Comparison of ENCODE assay signal across 8 cellular contexts in the genomic region with DNA sequence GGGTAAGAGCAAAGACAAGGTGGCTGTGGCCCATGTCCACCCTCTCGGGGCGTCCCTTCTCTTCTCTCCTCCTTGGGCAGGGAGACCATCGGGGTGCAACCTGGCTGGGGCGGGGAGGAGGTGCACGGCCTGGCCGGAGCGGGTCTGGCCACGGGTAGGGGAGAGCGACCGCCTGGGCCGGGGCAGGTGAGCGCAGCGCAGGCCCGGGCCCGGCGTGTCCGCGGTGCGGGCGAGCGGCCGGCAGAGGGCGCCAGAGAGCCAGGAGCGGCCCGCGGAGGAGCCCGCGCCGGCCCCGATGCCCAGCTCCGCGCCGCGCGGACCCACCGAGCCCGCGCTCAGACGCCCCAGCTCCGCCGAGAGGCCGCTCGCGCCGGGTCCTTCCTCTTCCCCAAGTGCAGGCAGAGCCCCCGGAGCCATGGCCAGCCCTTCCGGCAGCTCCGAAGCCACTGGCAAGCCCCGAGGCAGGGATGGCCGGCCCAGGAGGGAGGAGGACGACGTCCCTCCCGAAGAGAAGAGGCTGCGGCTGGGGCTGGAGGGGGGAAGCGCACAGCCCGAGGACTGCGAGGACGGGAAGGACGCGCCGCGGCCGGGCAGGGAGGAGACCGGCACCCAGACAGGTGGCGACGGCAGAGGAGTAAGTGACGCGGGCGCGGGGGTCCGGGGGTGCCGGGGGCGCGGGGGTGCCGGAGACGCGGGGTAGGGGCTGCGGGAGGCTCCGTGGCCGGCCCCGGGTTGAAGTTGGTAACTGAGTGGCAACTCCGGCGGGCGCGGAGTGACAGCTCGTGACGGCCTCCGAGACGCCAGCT.
A peak's percentile ranks its signal among the peaks of the same experiment; 100 is the strongest.
DNase-seq lines count a peak whose midpoint lies in the region; ATAC-seq and TF ChIP-seq lines count a peak whose summit lies in the region.
"Not testable (repeated sequence)": the region's sequence is repeated elsewhere in the genome, so short reads cannot be mapped to it uniquely, and the experiment has no call there.

No MANE protein-coding gene starts in this region.

- not testable (repeated sequence) for H3K27ac Mint-ChIP-seq in Calu3 (ENCODE audit: unreplicated experiment); stimulated activated naive CD8-positive, alpha-beta T cell treated with anti-CD3 and anti-CD28 coated beads, Interleukin-15, amount 100 ng/mL, for 72 hours

- ATAC-seq in stimulated activated naive CD8-positive, alpha-beta T cell treated with anti-CD3 and anti-CD28 coated beads, Interleukin-15, amount 100 ng/mL, for 72 hours, result peak; percentile 60

- intact Hi-C loops in Calu3 (cut with micrococcal nuclease; ENCODE audit: unreplicated experiment), result loop anchor here (5.0 kb wide), 2 partner anchors 368 to 1403 kb away; no protein-coding TSS in a partner anchor

- peaks cover 27% of the 10 kb centered on the region for H3K27me3 ChIP-seq in HUES64 (ENCODE audit: insufficient read depth, low read length)

- not testable (repeated sequence) for H3K4me1 Mint-ChIP-seq in Calu3 (ENCODE audit: low read depth, unreplicated experiment); stimulated activated naive CD8-positive, alpha-beta T cell treated with anti-CD3 and anti-CD28 coated beads, Interleukin-15, amount 100 ng/mL, for 72 hours

- BruUV-seq in Calu3 (replicated peaks; lab: Mats Ljungman, UMichigan), result not testable (repeated sequence)

- not testable (repeated sequence) for H3K36me3 Mint-ChIP-seq in Calu3 (ENCODE audit: insufficient read depth, unreplicated experiment)

- H3K9me3 Mint-ChIP-seq in Calu3 (ENCODE audit: low read depth, unreplicated experiment); stimulated activated naive CD8-positive, alpha-beta T cell treated with anti-CD3 and anti-CD28 coated beads, Interleukin-15, amount 100 ng/mL, for 72 hours: not testable (repeated sequence)

- not testable (repeated sequence) for H3K4me3 Mint-ChIP-seq in Calu3 (ENCODE audit: low read depth, unreplicated experiment)
- peak overlapping the region; percentile 44 to 54 for H3K4me3 Mint-ChIP-seq in stimulated activated naive CD8-positive, alpha-beta T cell treated with anti-CD3 and anti-CD28 coated beads, Interleukin-15, amount 100 ng/mL, for 72 hours

- H3K9me3 ChIP-seq in HUES64 (ENCODE audit: insufficient read depth, low read depth, low read length); iPS-18c (ENCODE audit: control insufficient read depth, insufficient read depth, low read length): not testable (repeated sequence)

- H3K27me3 Mint-ChIP-seq in Calu3 (ENCODE audit: unreplicated experiment), result peaks cover 89% of the 10 kb centered on the region
- peaks cover 48% of the 10 kb centered on the region for H3K27me3 Mint-ChIP-seq in stimulated activated naive CD8-positive, alpha-beta T cell treated with anti-CD3 and anti-CD28 coated beads, Interleukin-15, amount 100 ng/mL, for 72 hours

- not testable (repeated sequence) for H3K4me1 ChIP-seq in HUES64 (ENCODE audit: insufficient read depth, low read length)

- peak; percentile 75 for TF ChIP-seq CTCF in Calu3 (IDR thresholded peaks at IDR 0.05; ENCODE audit: unreplicated experiment)
- TF ChIP-seq CTCF in choroid plexus epithelial cell (conservative IDR thresholded peaks at IDR 0.05; ENCODE audit: low read depth, low read length), result peak; percentile 25

- CTCF ChIA-PET in Calu3 (lab: Charles Lee), result interaction anchor here (1.1 to 1.2 kb wide), 2 partner anchors 376 to 1404 kb away, joined by 3 read pairs; no protein-coding TSS in a partner anchor

- DNase-seq in Calu3, result peak; percentile 83
- DNase-seq in SK-N-DZ (ENCODE audit: low spot score), result peak; percentile 31
- peak; percentile 67 for DNase-seq in activated T-cell treated with anti-CD3 and anti-CD28 coated beads, Interleukin-2, amount 50 U/mL, for 1 hour
- peak; percentile 7 for DNase-seq in choroid plexus epithelial cell (ENCODE audit: low read depth)
- DNase-seq in retina, result peak; percentile 65
- DNase-seq in stimulated activated naive CD8-positive, alpha-beta T cell treated with anti-CD3 and anti-CD28 coated beads, Interleukin-15, amount 100 ng/mL, for 72 hours, result peak; percentile 51 to 72

- 2% methylated on average over 67 of the region's 89 CpGs for WGBS in HUES64

- not testable (repeated sequence) for H3K9ac ChIP-seq in HUES64 (ENCODE audit: low read depth, low read length)

- not testable (repeated sequence) for H3K27ac ChIP-seq in HUES64 (ENCODE audit: low read depth, low read length)

- not testable (repeated sequence) for H3K36me3 ChIP-seq in HUES64 (ENCODE audit: insufficient read depth, low read length)

- H3K4me3 ChIP-seq in HUES64 (ENCODE audit: low read length) (peak overlapping the region; percentile 43), iPS-18c (ENCODE audit: insufficient read depth, low read depth, low read length) (peak overlapping the region; percentile 44; the same call in 1 of the 2 replicates)
- not testable (repeated sequence) for H3K4me3 ChIP-seq in choroid plexus epithelial cell (ENCODE audit: low read depth, low read length)

Comparison
In these comparisons a context has a peak if more than half of its experiments do, and no peak if none do; other contexts are left out.
1. DNase-seq: peak in every context shown above with its lines; median percentile 83 in Calu3; 67 in activated T-cell treated with anti-CD3 and anti-CD28 coated beads, Interleukin-2, amount 50 U/mL, for 1 hour; 65 in retina; 62 in stimulated activated naive CD8-positive, alpha-beta T cell treated with anti-CD3 and anti-CD28 coated beads, Interleukin-15, amount 100 ng/mL, for 72 hours; 31 in SK-N-DZ; 7 in choroid plexus epithelial cell.